In genomic region chr17:64741038-64741641, GRCh38 we compare ENCODE assay signal across 12 cellular contexts.
DNase-seq lines count a peak whose midpoint lies in the region; ATAC-seq, FAIRE-seq and TF ChIP-seq lines count a peak whose summit lies in the region.
"Had no signal": no experiment of that assay in that cellular context is flagged by ENCODE, and none has a peak within 500 bp of the region (broad histone marks: within the 10 kb centered on the region; RNA-seq: fewer than 3 reads in every experiment).

No MANE protein-coding gene starts in this region.

- intact Hi-C loops in activated CD8-positive, alpha-beta T cell treated with anti-CD3 and anti-CD28 coated beads for 36 hours (cut with micrococcal nuclease), result no loop called here

- H3K79me2 ChIP-seq in ACC112 (ENCODE audit: control insufficient read depth, insufficient read depth, low read length, unreplicated experiment) (no peaks in the 10 kb centered on the region), neural progenitor cell (ENCODE audit: low read depth) (no peaks in the 10 kb centered on the region)

- H3K36me3 ChIP-seq in ACC112 (ENCODE audit: insufficient read depth, low read length), result no peaks in the 10 kb centered on the region
- H3K36me3 ChIP-seq in neural progenitor cell, result no peaks in the 10 kb centered on the region
- no peaks in the 10 kb centered on the region for H3K36me3 ChIP-seq in small intestine (ENCODE audit: control insufficient read depth in 2 of 2, insufficient read depth in 2 of 2, low read length in 2 of 2)

- H3K4me1 Mint-ChIP-seq in neural progenitor cell, result peaks cover 16% of the 10 kb centered on the region
- H3K4me1 Mint-ChIP-seq in stimulated activated naive CD8-positive, alpha-beta T cell treated with anti-CD3 and anti-CD28 coated beads, Interleukin-15, amount 100 ng/mL, for 72 hours, result peaks cover 26% of the 10 kb centered on the region
- H3K4me1 Mint-ChIP-seq in activated CD8-positive, alpha-beta T cell treated with anti-CD3 and anti-CD28 coated beads for 36 hours (ENCODE audit: low read depth), result peaks cover 23% of the 10 kb centered on the region

- no peak for DNase-seq in RWPE1 (ENCODE audit: low spot score)
- peak; percentile 86 for DNase-seq in fibroblast of the aortic adventitia (ENCODE audit: low read depth)
- DNase-seq in neural progenitor cell (ENCODE audit: low spot score), result no peak
- DNase-seq in glomerular visceral epithelial cell (ENCODE audit: extremely low spot score), result no peak
- no peak for DNase-seq in small intestine
- DNase-seq in stimulated activated naive CD8-positive, alpha-beta T cell treated with anti-CD3 and anti-CD28 coated beads, Interleukin-15, amount 100 ng/mL, for 72 hours, result no peak
- no peak for DNase-seq in activated CD8-positive, alpha-beta T cell treated with anti-CD3 and anti-CD28 coated beads for 36 hours
- DNase-seq: activated B cell treated with CpG ODN at 0.5 μM for 24 hours; CD4-positive, CD25-positive, alpha-beta regulatory T cell; NCI-H510A had no signal

- no peaks in the 10 kb centered on the region for H3K9me3 Mint-ChIP-seq in neural progenitor cell
- no peaks in the 10 kb centered on the region for H3K9me3 Mint-ChIP-seq in stimulated activated naive CD8-positive, alpha-beta T cell treated with anti-CD3 and anti-CD28 coated beads, Interleukin-15, amount 100 ng/mL, for 72 hours
- no peaks in the 10 kb centered on the region for H3K9me3 Mint-ChIP-seq in activated CD8-positive, alpha-beta T cell treated with anti-CD3 and anti-CD28 coated beads for 36 hours
- H3K9me3 Mint-ChIP-seq: activated B cell treated with CpG ODN at 0.5 μM for 24 hours; CD4-positive, CD25-positive, alpha-beta regulatory T cell had no signal

- no peak overlapping the region for H3K4me3 Mint-ChIP-seq in neural progenitor cell
- no peak overlapping the region for H3K4me3 Mint-ChIP-seq in stimulated activated naive CD8-positive, alpha-beta T cell treated with anti-CD3 and anti-CD28 coated beads, Interleukin-15, amount 100 ng/mL, for 72 hours
- H3K4me3 Mint-ChIP-seq in activated CD8-positive, alpha-beta T cell treated with anti-CD3 and anti-CD28 coated beads for 36 hours, result no peak overlapping the region
- H3K4me3 Mint-ChIP-seq: activated B cell treated with CpG ODN at 0.5 μM for 24 hours; CD4-positive, CD25-positive, alpha-beta regulatory T cell had no signal

- TF ChIP-seq CTCF in RWPE1 (conservative IDR thresholded peaks at IDR 0.05; ENCODE audit: low read depth) (no peak), fibroblast of the aortic adventitia (IDR thresholded peaks at IDR 0.05; ENCODE audit: insufficient read depth, low read length) (no peak), neural progenitor cell (IDR thresholded peaks at IDR 0.05) (no peak)
- no peak for TF ChIP-seq CTCF in activated CD8-positive, alpha-beta T cell treated with anti-CD3 and anti-CD28 coated beads for 36 hours (IDR thresholded peaks at IDR 0.05)

- H3K9ac ChIP-seq in neural progenitor cell, result no peak overlapping the region

- H3K27me3 Mint-ChIP-seq in neural progenitor cell (ENCODE audit: insufficient read depth, low read depth), result no peaks in the 10 kb centered on the region
- no peaks in the 10 kb centered on the region for H3K27me3 Mint-ChIP-seq in stimulated activated naive CD8-positive, alpha-beta T cell treated with anti-CD3 and anti-CD28 coated beads, Interleukin-15, amount 100 ng/mL, for 72 hours
- no peaks in the 10 kb centered on the region for H3K27me3 Mint-ChIP-seq in activated CD8-positive, alpha-beta T cell treated with anti-CD3 and anti-CD28 coated beads for 36 hours
- H3K27me3 Mint-ChIP-seq: activated B cell treated with CpG ODN at 0.5 μM for 24 hours; CD4-positive, CD25-positive, alpha-beta regulatory T cell had no signal

- no peak overlapping the region for H3K4me3 ChIP-seq in ACC112 (ENCODE audit: low read depth, low read length)
- H3K4me3 ChIP-seq in fibroblast of the aortic adventitia (ENCODE audit: low read depth, low read length), result no peak overlapping the region
- no peak overlapping the region for H3K4me3 ChIP-seq in neural progenitor cell
- H3K4me3 ChIP-seq in small intestine (ENCODE audit: low read depth in 1 of 2, low read length in 2 of 2), result no peak overlapping the region

- H3K9me3 ChIP-seq in neural progenitor cell (ENCODE audit: low read depth) (no peaks in the 10 kb centered on the region), small intestine (ENCODE audit: control insufficient read depth, low read depth) (no peaks in the 10 kb centered on the region)

- POLR2A ChIA-PET in RWPE1 (lab: Yijun Ruan, JAX; ENCODE audit: low non-redundant PET), result no interaction called here
- POLR2A ChIA-PET in activated CD8-positive, alpha-beta T cell treated with anti-CD3 and anti-CD28 coated beads for 36 hours (lab: Charles Lee), result no interaction called here

- ATAC-seq in stimulated activated naive CD8-positive, alpha-beta T cell treated with anti-CD3 and anti-CD28 coated beads, Interleukin-15, amount 100 ng/mL, for 72 hours, result no peak
- no peak for ATAC-seq in activated CD8-positive, alpha-beta T cell treated with anti-CD3 and anti-CD28 coated beads for 36 hours

- no peak for FAIRE-seq in small intestine (lab: Jason Lieb, UNC)
- FAIRE-seq: bronchial epithelial cell had no signal

- no peak overlapping the region for H3K4me2 ChIP-seq in neural progenitor cell

- no peaks in the 10 kb centered on the region for H3K36me3 Mint-ChIP-seq in neural progenitor cell
- no peaks in the 10 kb centered on the region for H3K36me3 Mint-ChIP-seq in activated CD8-positive, alpha-beta T cell treated with anti-CD3 and anti-CD28 coated beads for 36 hours (ENCODE audit: low read depth)
- H3K36me3 Mint-ChIP-seq: CD4-positive, CD25-positive, alpha-beta regulatory T cell had no signal

- WGBS in small intestine, 3 donors, result 53 to 84% (median 70%) methylated on average over 6 of the region's 6 CpGs

- CTCF ChIA-PET in RWPE1 (lab: Yijun Ruan, JAX), result no interaction called here
- CTCF ChIA-PET in activated CD8-positive, alpha-beta T cell treated with anti-CD3 and anti-CD28 coated beads for 36 hours (lab: Charles Lee), result interaction anchor here (7.3 kb wide), 1 partner anchor 321 kb away, joined by 51 read pairs; no protein-coding TSS in a partner anchor

- H3K27ac Mint-ChIP-seq in neural progenitor cell, result peak overlapping the region; percentile 69
- H3K27ac Mint-ChIP-seq in stimulated activated naive CD8-positive, alpha-beta T cell treated with anti-CD3 and anti-CD28 coated beads, Interleukin-15, amount 100 ng/mL, for 72 hours, result no peak overlapping the region
- no peak overlapping the region for H3K27ac Mint-ChIP-seq in activated CD8-positive, alpha-beta T cell treated with anti-CD3 and anti-CD28 coated beads for 36 hours
- H3K27ac Mint-ChIP-seq: activated B cell treated with CpG ODN at 0.5 μM for 24 hours had no signal

- H3K27me3 ChIP-seq in ACC112 (ENCODE audit: insufficient read depth, low read length) (no peaks in the 10 kb centered on the region), neural progenitor cell (no peaks in the 10 kb centered on the region), small intestine (ENCODE audit: control insufficient read depth in 2 of 2, insufficient read depth in 2 of 2, low read length in 2 of 2) (no peaks in the 10 kb centered on the region)

- H3K27ac ChIP-seq in ACC112 (ENCODE audit: low read depth, low read length) (peak overlapping the region; percentile 83), RWPE1 (0 out of 2 replicates have a peak overlapping the region, but pooled peaks have one; percentile 20), neural progenitor cell (no peak overlapping the region), small intestine (ENCODE audit: low read depth in 1 of 2, low read length in 1 of 2) (peak overlapping the region in 1 of 2 donors; percentile 78)

- no peaks in the 10 kb centered on the region for H4K20me1 ChIP-seq in neural progenitor cell (ENCODE audit: low read depth)

- no peak overlapping the region for H2AFZ ChIP-seq in ACC112 (ENCODE audit: low read length, unreplicated experiment)
- no peak overlapping the region for H2AFZ ChIP-seq in neural progenitor cell (replicated peaks)

- no peaks in the 10 kb centered on the region for H3F3A ChIP-seq in neural progenitor cell (ENCODE audit: low read depth)

- peaks cover 27% of the 10 kb centered on the region for H3K4me1 ChIP-seq in ACC112 (ENCODE audit: control insufficient read depth, insufficient read depth, low read length, unreplicated experiment)
- peaks cover 3% of the 10 kb centered on the region for H3K4me1 ChIP-seq in neural progenitor cell
- H3K4me1 ChIP-seq in small intestine (ENCODE audit: control insufficient read depth in 2 of 2, insufficient read depth in 1 of 2, low read depth in 1 of 2, low read length in 1 of 2), result no peaks in the 10 kb centered on the region
